In the genomic region with DNA sequence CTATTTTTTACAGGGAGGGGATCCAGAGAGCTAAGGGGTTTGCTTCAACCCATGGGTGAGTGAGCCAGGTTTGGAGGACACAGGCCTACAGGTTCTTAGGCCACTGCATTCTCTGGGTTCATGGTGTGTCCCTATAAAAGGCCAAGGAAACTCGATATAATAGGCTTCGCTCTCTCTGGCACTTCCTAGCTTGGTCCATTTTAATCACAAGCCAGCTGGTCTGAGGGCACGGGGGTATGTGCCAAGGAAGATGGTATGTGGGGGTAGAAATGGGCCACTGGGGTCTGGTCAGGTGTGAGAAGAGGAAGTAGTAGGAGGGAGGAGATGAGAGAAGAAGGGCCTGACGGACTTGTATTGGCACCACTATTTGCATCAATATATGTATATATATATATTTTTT, we compare ENCODE assay signal across 14 cellular contexts. TPM values are rescaled to one million over a fixed set of nuclear protein-coding genes. Genes with fewer than 3 reads are reported as not detected.
DNase-seq lines count a peak whose midpoint lies in the region; ATAC-seq and TF ChIP-seq lines count a peak whose summit lies in the region.
"Had no signal": no experiment of that assay in that cellular context is flagged by ENCODE, and none has a peak within 500 bp of the region (broad histone marks: within the 10 kb centered on the region; RNA-seq: fewer than 3 reads in every experiment).

No MANE protein-coding gene starts in this region.

- H3K4me3 Mint-ChIP-seq in T-helper 17 cell: peak overlapping the region; percentile 62
- no peak overlapping the region for H3K4me3 Mint-ChIP-seq in effector memory CD8-positive, alpha-beta T cell

- H3K56ac ChIP-seq in mesendoderm (ENCODE audit: low read length): no peak overlapping the region

- H3K18ac ChIP-seq in mesendoderm (ENCODE audit: low read length): no peak overlapping the region

- peak overlapping the region; percentile 96 for H3K27ac Mint-ChIP-seq in T-helper 17 cell
- H3K27ac Mint-ChIP-seq in effector memory CD8-positive, alpha-beta T cell: no peak overlapping the region

- no peaks in the 10 kb centered on the region for H3K9me3 Mint-ChIP-seq in effector memory CD8-positive, alpha-beta T cell

- no peak for TF ChIP-seq CTCF in heart left ventricle (IDR thresholded peaks at IDR 0.05)

- H3K23ac ChIP-seq in mesendoderm (ENCODE audit: low read length): peak overlapping the region; percentile 48

- H3K27ac ChIP-seq in heart left ventricle (peak overlapping the region in 9 of 12 donors; percentile 4 to 100 (median 93)), mesendoderm (ENCODE audit: low read depth, low read length) (no peak overlapping the region), thymus (ENCODE audit: low read depth) (peak overlapping the region; percentile 72)
- H3K27ac ChIP-seq: SK-N-MC had no signal

- H3K4me3 ChIP-seq in heart left ventricle (no peak overlapping the region), mesendoderm (ENCODE audit: low read length) (no peak overlapping the region), thymus (ENCODE audit: low read length) (peak overlapping the region; percentile 29)
- H3K4me3 ChIP-seq: SK-N-MC had no signal

- DNase-seq in heart left ventricle (no peak), left cardiac atrium (no peak), T-helper 17 cell (no peak), mesendoderm (no peak), NCI-H2227 treated with DMSO at 0.1 percent for 48 hours (lab: John Stamatoyannopoulos, UW) (no peak), NCI-H774 (lab: John Stamatoyannopoulos, UW) (no peak)
- no peak for DNase-seq in effector memory CD8-positive, alpha-beta T cell
- DNase-seq: activated CD8-positive, alpha-beta memory T cell treated with anti-CD3 and anti-CD28 coated beads, Interleukin-2, amount 50 U/mL, for 4 hours; amniotic stem cell; dermis blood vessel endothelial cell; NCI-H1105 treated with DMSO at 0.1 percent for 48 hours; OCI-M1 had no signal

- peaks cover 32% of the 10 kb centered on the region for H3K79me1 ChIP-seq in mesendoderm (ENCODE audit: low read length)

- intact Hi-C loops in heart left ventricle (cut with DNase I) (loop anchor here in 9 of 10 donors (5.0 to 10.0 kb wide), 12 partner anchors 53 to 240 kb away; no protein-coding TSS in a partner anchor), left cardiac atrium (cut with DNase I) (loop anchor here in 1 of 2 donors (5.0 to 10.0 kb wide), 2 partner anchors 98 to 210 kb away; no protein-coding TSS in a partner anchor)

- 54 to 75% (median 63%) methylated on average over 4 of the region's 4 CpGs for WGBS in heart left ventricle, 4 donors
- WGBS in mesendoderm (ENCODE audit: extremely low coverage, insufficient coverage, low lambda C conversion rate): no CpG with 5 or more reads among the region's 4 CpGs
- 28% methylated on average over 4 of the region's 4 CpGs for WGBS in thymus

- H2BK5ac ChIP-seq in mesendoderm (ENCODE audit: low read length): no peak overlapping the region

- peaks cover 39% of the 10 kb centered on the region for H3K79me2 ChIP-seq in mesendoderm (ENCODE audit: control insufficient read depth, insufficient read depth, low read length)

- TF ChIP-seq POLR2A in heart left ventricle (IDR thresholded peaks at IDR 0.05): no peak

- H3K27me3 ChIP-seq in heart left ventricle: no peaks in the 10 kb centered on the region
- H3K27me3 ChIP-seq in mesendoderm (ENCODE audit: insufficient read depth, low read length, poor library complexity): no peaks in the 10 kb centered on the region
- no peaks in the 10 kb centered on the region for H3K27me3 ChIP-seq in thymus (ENCODE audit: control insufficient read depth, insufficient read depth)

- no peak overlapping the region for H3K4ac ChIP-seq in mesendoderm (ENCODE audit: low read depth, low read length)

- H4K5ac ChIP-seq in mesendoderm (ENCODE audit: low read length): no peak overlapping the region

- no peak overlapping the region for H3K9ac ChIP-seq in mesendoderm (ENCODE audit: low read length)

- no peaks in the 10 kb centered on the region for H3K9me3 ChIP-seq in heart left ventricle
- no peaks in the 10 kb centered on the region for H3K9me3 ChIP-seq in T-helper 17 cell (ENCODE audit: control insufficient read depth, low read length, poor library complexity, severe bottlenecking)
- no peaks in the 10 kb centered on the region for H3K9me3 ChIP-seq in thymus (ENCODE audit: control insufficient read depth)

- H4K8ac ChIP-seq in mesendoderm (ENCODE audit: low read depth, low read length): no peak overlapping the region

- H3K36me3 Mint-ChIP-seq in T-helper 17 cell (ENCODE audit: low read depth): peaks cover 4% of the 10 kb centered on the region
- H3K36me3 Mint-ChIP-seq in effector memory CD8-positive, alpha-beta T cell (ENCODE audit: insufficient read depth): peaks cover 20% of the 10 kb centered on the region

- ATAC-seq in heart left ventricle: no peak
- ATAC-seq in left cardiac atrium: no peak
- no peak for ATAC-seq in T-helper 17 cell
- no peak for ATAC-seq in effector memory CD8-positive, alpha-beta T cell (replicated peaks)

- H3K27me3 Mint-ChIP-seq in T-helper 17 cell: no peaks in the 10 kb centered on the region
- no peaks in the 10 kb centered on the region for H3K27me3 Mint-ChIP-seq in effector memory CD8-positive, alpha-beta T cell

- H2BK120ac ChIP-seq in mesendoderm (ENCODE audit: low read depth, low read length): no peak overlapping the region

- H3K4me1 ChIP-seq in heart left ventricle (peaks cover 0 to 79% (median 58%) of the 10 kb centered on the region in 12 donors), mesendoderm (ENCODE audit: control insufficient read depth, low read depth, low read length) (peaks cover 21% of the 10 kb centered on the region), thymus (ENCODE audit: control insufficient read depth, insufficient read depth, low read length) (peaks cover 60% of the 10 kb centered on the region)

- peaks cover 69% of the 10 kb centered on the region for H3K4me1 Mint-ChIP-seq in T-helper 17 cell
- peaks cover 37 to 51% of the 10 kb centered on the region in 2 donors for H3K4me1 Mint-ChIP-seq in effector memory CD8-positive, alpha-beta T cell (ENCODE audit: low read depth in 2 of 2)

- no peak overlapping the region for H2AK5ac ChIP-seq in mesendoderm (ENCODE audit: low read length)

- H3K4me2 ChIP-seq in mesendoderm (ENCODE audit: low read length): no peak overlapping the region

- no peak overlapping the region for H2BK15ac ChIP-seq in mesendoderm (replicated peaks; ENCODE audit: low read depth)

- H3K36me3 ChIP-seq in heart left ventricle (no peaks in the 10 kb centered on the region), mesendoderm (ENCODE audit: control insufficient read depth, insufficient read depth, low read length) (no peaks in the 10 kb centered on the region), thymus (ENCODE audit: control insufficient read depth, insufficient read depth) (no peaks in the 10 kb centered on the region)

RNA-seq across cellular contexts. Expression of gene ETV6, which starts 4.9 kb away (rescaled TPM):
- total RNA-seq in heart left ventricle: 10 to 100 TPM in 8 of 9 donors, 1 to 10 TPM in 1; 7.1 to 37.3 (median 14.4) TPM
- 1 to 10 TPM; 3.9 to 4.3 TPM for polyA plus RNA-seq in heart left ventricle
- total RNA-seq in left cardiac atrium: 10 to 100 TPM; 12.1 to 20.2 TPM
- total RNA-seq in T-helper 17 cell: 10 to 100 TPM; 57.3 to 60.6 TPM
- polyA plus RNA-seq in mesendoderm (2013, experiment 1 of 2): 6.9 TPM
- 7.1 TPM for polyA plus RNA-seq in mesendoderm (2013, experiment 2 of 2)
- 15.0 TPM for polyA plus RNA-seq in thymus
